Comparison of ENCODE assay signal across 11 cellular contexts in the genomic region with DNA sequence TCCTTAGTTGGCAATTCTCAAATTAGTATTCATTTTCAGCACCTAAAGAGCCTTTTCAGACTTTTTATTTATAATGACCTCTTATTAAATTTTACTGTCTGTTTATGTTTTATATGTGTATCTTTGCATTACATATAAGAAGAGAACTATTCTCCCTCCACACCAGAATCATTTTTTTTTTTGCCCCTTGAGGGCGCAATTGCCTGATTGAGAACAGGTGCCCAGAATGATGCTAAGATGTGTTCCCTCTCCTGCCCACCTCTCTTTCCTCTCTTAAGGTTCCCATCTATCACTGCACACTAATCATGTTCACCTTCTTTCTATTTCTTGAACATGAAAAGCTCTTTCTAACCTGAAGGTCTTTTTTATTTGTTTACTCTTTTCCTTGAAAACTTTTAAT. TPM values are rescaled to one million over a fixed set of nuclear protein-coding genes. Genes with fewer than 3 reads are reported as not detected.
DNase-seq lines count a peak whose midpoint lies in the region; ATAC-seq, FAIRE-seq and TF ChIP-seq lines count a peak whose summit lies in the region.
"Had no signal": no experiment of that assay in that cellular context is flagged by ENCODE, and none has a peak within 500 bp of the region (broad histone marks: within the 10 kb centered on the region; RNA-seq: fewer than 3 reads in every experiment).

No MANE protein-coding gene starts in this region.

- no peaks in the 10 kb centered on the region for H4K20me1 ChIP-seq in astrocyte (ENCODE audit: insufficient read depth, low read length)

- H3K9me3 ChIP-seq in A673 (ENCODE audit: low read depth, low read length, poor library complexity, severe bottlenecking) (no peaks in the 10 kb centered on the region), astrocyte (ENCODE audit: insufficient read depth, low read depth, low read length) (peaks cover under 1% of the 10 kb centered on the region)
- H3K9me3 ChIP-seq: thoracic aorta had no signal

- ATAC-seq in GM18517 (IDR thresholded peaks at IDR 0.05; ENCODE audit: unreplicated experiment) = peak; percentile 82

- in situ Hi-C loops in KBM-7 (cut with MboI; ENCODE audit: low pct_unique_long_range_greater_than_20kb, low sequenced_read_pairs) = no loop called here

- H3K36me3 ChIP-seq in A673 (ENCODE audit: insufficient read depth, low read length, poor library complexity, severe bottlenecking) (no peaks in the 10 kb centered on the region), astrocyte (ENCODE audit: insufficient read depth, low read length) (no peaks in the 10 kb centered on the region)
- H3K36me3 ChIP-seq: cardiac muscle cell, thoracic aorta had no signal

- BruUV-seq in A673 (replicated peaks; lab: Mats Ljungman, UMichigan) = no TSS peak

- no peaks in the 10 kb centered on the region for H3K4me1 ChIP-seq in A673 (ENCODE audit: insufficient read depth, low read length, poor library complexity, severe bottlenecking)
- H3K4me1 ChIP-seq in astrocyte (ENCODE audit: insufficient read depth, low read length) = no peaks in the 10 kb centered on the region

- H3K4me2 ChIP-seq in astrocyte (ENCODE audit: low read length) = no peak overlapping the region

- H3K4me3 ChIP-seq in A673 (ENCODE audit: low read depth, low read length, poor library complexity, severe bottlenecking) (no peak overlapping the region), astrocyte (ENCODE audit: insufficient read depth, low read depth, low read length) (no peak overlapping the region)
- H3K4me3 ChIP-seq: cardiac muscle cell, thoracic aorta had no signal

- H3K9me3 Mint-ChIP-seq in astrocyte (ENCODE audit: unreplicated experiment) = peaks cover 2% of the 10 kb centered on the region

- intact Hi-C loops in A673 (cut with micrococcal nuclease; ENCODE audit: unreplicated experiment) = loop anchor here (5.0 kb wide), 1 partner anchor 378 kb away; no protein-coding TSS in a partner anchor

- no peak overlapping the region for H3K4me3 Mint-ChIP-seq in astrocyte (ENCODE audit: unreplicated experiment)

- H3K27me3 Mint-ChIP-seq in astrocyte (ENCODE audit: low read depth, unreplicated experiment) = no peaks in the 10 kb centered on the region

- H3K27ac ChIP-seq in A673 (ENCODE audit: low read depth, low read length, poor library complexity, severe bottlenecking) (no peak overlapping the region), astrocyte (ENCODE audit: low read depth, low read length) (no peak overlapping the region)
- H3K27ac ChIP-seq: cardiac muscle cell, thoracic aorta had no signal

- DNase-seq in A673 (ENCODE audit: low spot score) (peak; percentile 11), KBM-7 (peak; percentile 18), astrocyte (ENCODE audit: low read depth) (no peak), HuH-7 (ENCODE audit: low spot score) (no peak), cerebellum (ENCODE audit: low spot score) (no peak), NCI-H146 (lab: John Stamatoyannopoulos, UW) (no peak)
- DNase-seq in activated effector memory CD4-positive, alpha-beta T cell treated with anti-CD3 and anti-CD28 coated beads, Interleukin-2, amount 50 U/mL, for 16 hours = no peak
- DNase-seq: GDM1 had no signal

- H2AFZ ChIP-seq in astrocyte (ENCODE audit: low read depth, low read length) = no peak overlapping the region

- no peak for FAIRE-seq in astrocyte (lab: Jason Lieb, UNC)

- H3K9ac ChIP-seq in astrocyte (ENCODE audit: low read length) = no peak overlapping the region

- POLR2A ChIA-PET in A673 (lab: Charles Lee; ENCODE audit: low non-redundant PET) = no interaction called here

- no peaks in the 10 kb centered on the region for H3K79me2 ChIP-seq in astrocyte (ENCODE audit: insufficient read depth, low read length)

- H3K27me3 ChIP-seq in A673 (replicated peaks; ENCODE audit: insufficient read depth, low read depth, low read length, poor library complexity) (no peaks in the 10 kb centered on the region), astrocyte (ENCODE audit: insufficient read depth, low read length) (no peaks in the 10 kb centered on the region)
- H3K27me3 ChIP-seq: cardiac muscle cell had no signal

- peaks cover 3% of the 10 kb centered on the region for H3K4me1 Mint-ChIP-seq in astrocyte (ENCODE audit: low read depth, unreplicated experiment)

- TF ChIP-seq CTCF in A673 (conservative IDR thresholded peaks at IDR 0.05; ENCODE audit: low read depth, low read length) (peak; percentile 49), astrocyte (IDR thresholded peaks at IDR 0.05; ENCODE audit: insufficient read depth, low read depth, low read length) (peak; percentile 30)

- H3K27ac Mint-ChIP-seq in astrocyte (ENCODE audit: unreplicated experiment) = no peak overlapping the region

- H3K36me3 Mint-ChIP-seq in astrocyte (ENCODE audit: low read depth, unreplicated experiment) = no peaks in the 10 kb centered on the region

- CTCF ChIA-PET in A673 (lab: Charles Lee) = no interaction called here

RNA-seq across cellular contexts. Expression of gene ADAM29, which starts 44.2 kb away (rescaled TPM):
- total RNA-seq in A673 (2021) = not detected in 2 replicates
- total RNA-seq in astrocyte = not detected in 2 replicates
- total RNA-seq in cerebellum = 0.91 TPM
- total RNA-seq: cardiac muscle cell, thoracic aorta had no signal

RNA-seq across cellular contexts. Expression of gene GLRA3, which starts 44.9 kb away (rescaled TPM):
- total RNA-seq in A673 (2021) (0.06 TPM in 1 of 2 replicates, not detected in the other), astrocyte (not detected in 2 replicates), cerebellum (8.1 TPM)
- total RNA-seq: cardiac muscle cell, thoracic aorta had no signal

Comparison
In these comparisons a context has a peak if more than half of its experiments do, and no peak if none do; other contexts are left out.
1. DNase-seq: peak in A673 (single experiment) and KBM-7 (single experiment); none in astrocyte (single experiment), HuH-7 (single experiment), activated effector memory CD4-positive, alpha-beta T cell treated with anti-CD3 and anti-CD28 coated beads, Interleukin-2, amount 50 U/mL, for 16 hours (single experiment), cerebellum (single experiment) and NCI-H146 (single experiment).